Comparison of ENCODE assay signal across 23 cellular contexts in genomic region chr1:100328133-100328532, GRCh38.
"Had no signal": no experiment of that assay in that cellular context is flagged by ENCODE, and none has a peak within 500 bp of the region (broad histone marks: within the 10 kb centered on the region; RNA-seq: fewer than 3 reads in every experiment).

No MANE protein-coding gene starts in this region.

- ATAC-seq: activated naive CD4-positive, alpha-beta T cell treated with anti-CD3 and anti-CD28 coated beads, Interleukin-2, amount 50 U/mL, for 72 hours; activated T-cell treated with anti-CD3 and anti-CD28 coated beads, Interleukin-2, amount 50 U/mL, for 72 hours; left ventricle myocardium superior; mucosa of descending colon; right cardiac atrium; stimulated activated naive CD8-positive, alpha-beta T cell treated with anti-CD3 and anti-CD28 coated beads, Interleukin-15, Interleukin-2, amounts not matched to agents 100 U/mL and 50 U/mL, for 24 hours had no signal

- H3K9me3 ChIP-seq: adrenal gland, breast epithelium, esophagus squamous epithelium, mucosa of descending colon, prostate gland, transverse colon, vagina had no signal

- DNase-seq: activated CD4-positive, alpha-beta T cell treated with anti-CD3 and anti-CD28 coated beads for 1 hour; activated CD8-positive, alpha-beta memory T cell treated with anti-CD3 and anti-CD28 coated beads for 24 hours; activated effector memory CD4-positive, alpha-beta T cell treated with anti-CD3 and anti-CD28 coated beads, Interleukin-2, amount 50 U/mL, for 16 hours; activated T-cell treated with anti-CD3 and anti-CD28 coated beads, Interleukin-2, amount 50 U/mL, for 72 hours; adrenal gland; cerebellar nuclear complex; effector CD8-positive, alpha-beta T cell; esophagus squamous epithelium; left ventricle myocardium superior; mucosa of descending colon; naive B cell; right cardiac atrium; stimulated activated naive CD8-positive, alpha-beta T cell treated with anti-CD3 and anti-CD28 coated beads, Interleukin-15, Interleukin-2, amounts not matched to agents 100 U/mL and 50 U/mL, for 24 hours; T1000; transverse colon; WERI-Rb-1 had no signal

- H3K36me3 ChIP-seq: adrenal gland, breast epithelium, esophagus squamous epithelium, prostate gland, transverse colon, vagina, WERI-Rb-1 had no signal

- H3K27ac ChIP-seq: adrenal gland, breast epithelium, esophagus squamous epithelium, prostate gland, skin epidermis, transverse colon, vagina, WERI-Rb-1 had no signal

- H3K27me3 ChIP-seq: adrenal gland, breast epithelium, esophagus squamous epithelium, transverse colon, vagina had no signal

- FAIRE-seq: astrocyte, endothelial cell of umbilical vein had no signal

- H3K4me1 ChIP-seq: adrenal gland, breast epithelium, esophagus squamous epithelium, prostate gland, vagina had no signal

- H3K4me3 ChIP-seq: adrenal gland, breast epithelium, esophagus squamous epithelium, mucosa of descending colon, prostate gland, skin epidermis, transverse colon, vagina had no signal
